ENCODE assay signal across 2 cellular contexts in genomic region chr2:149000168-149000938, GRCh38.
TF ChIP-seq lines count a peak whose summit lies in the region.

No MANE protein-coding gene starts in this region.

TF ChIP-seq in GM23338, 12 proteins besides CTCF, POLR2A, EP300 and RAD21:
- TF ChIP-seq ZNF462 (CRISPR knock-in tag; IDR thresholded peaks at IDR 0.05) (peak; percentile 53; the same call in 1 of the 2 replicates), NANOG (IDR thresholded peaks at IDR 0.05; ENCODE audit: borderline replicate concordance) (peak; percentile 48; the same call in 1 of the 2 replicates), CREB1 (CRISPR knock-in tag; IDR thresholded peaks at IDR 0.05; ENCODE audit: low read depth) (no peak)
TF ChIP-seq in GM23338: peak in this region for 2.

TF ChIP-seq in HepG2, 621 proteins besides CTCF, POLR2A, EP300 and RAD21:
- TF ChIP-seq ZNF567 (CRISPR knock-in tag; IDR thresholded peaks at IDR 0.05; ENCODE audit: borderline replicate concordance): no peak
- no peak for TF ChIP-seq ZFY (CRISPR knock-in tag; IDR thresholded peaks at IDR 0.05)
- no peak for TF ChIP-seq SIN3A (IDR thresholded peaks at IDR 0.05; ENCODE audit: borderline replicate concordance, low read depth, low read length)
- TF ChIP-seq KDM1A (CRISPR knock-in tag; IDR thresholded peaks at IDR 0.05): no peak
- no peak for TF ChIP-seq ZSCAN31 (CRISPR knock-in tag; IDR thresholded peaks at IDR 0.05; ENCODE audit: low read depth)
- no peak for TF ChIP-seq ETV5 (CRISPR knock-in tag; IDR thresholded peaks at IDR 0.05; ENCODE audit: borderline replicate concordance)
- no peak for TF ChIP-seq KDM5B (CRISPR knock-in tag; IDR thresholded peaks at IDR 0.05; ENCODE audit: borderline replicate concordance)
- no peak for TF ChIP-seq WIZ (CRISPR knock-in tag; IDR thresholded peaks at IDR 0.05)
- no peak for TF ChIP-seq ZBTB34 (CRISPR knock-in tag; IDR thresholded peaks at IDR 0.05)
- no peak for TF ChIP-seq GPN1 (CRISPR knock-in tag; IDR thresholded peaks at IDR 0.05; ENCODE audit: borderline replicate concordance)
- TF ChIP-seq REL (CRISPR knock-in tag; conservative IDR thresholded peaks at IDR 0.05): no peak
- no peak for TF ChIP-seq AKNA (CRISPR knock-in tag; IDR thresholded peaks at IDR 0.05; ENCODE audit: borderline replicate concordance)
- TF ChIP-seq HDAC1 (CRISPR knock-in tag; IDR thresholded peaks at IDR 0.05): no peak
- no peak for TF ChIP-seq HOXA9 (CRISPR knock-in tag; IDR thresholded peaks at IDR 0.05; ENCODE audit: borderline replicate concordance)
